8 cellular contexts compared by ENCODE assay signal in the genomic region with DNA sequence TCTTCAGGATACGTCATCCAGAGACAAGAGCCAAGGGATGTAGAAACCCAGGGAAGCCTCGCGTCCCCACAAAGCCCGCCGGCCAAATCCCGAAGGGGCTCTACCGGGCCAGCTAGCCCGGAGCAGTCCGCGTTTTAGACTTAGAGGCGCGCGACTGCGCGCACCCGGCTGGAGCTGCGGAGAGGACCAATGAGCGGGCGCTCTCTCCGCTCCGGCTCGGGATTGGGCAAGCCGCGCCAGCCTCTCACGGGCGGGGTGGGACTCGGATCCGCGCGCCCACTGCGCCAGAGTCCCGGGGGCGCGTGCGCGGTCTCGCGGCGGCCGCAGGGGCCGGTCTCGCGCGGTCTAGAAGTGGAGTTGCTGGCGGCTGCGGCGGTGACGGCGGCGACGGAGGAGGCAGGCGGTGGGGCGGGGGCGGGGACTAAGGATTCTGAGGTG. TPM values are rescaled to one million over a fixed set of nuclear protein-coding genes. Genes with fewer than 3 reads are reported as not detected.
DNase-seq lines count a peak whose midpoint lies in the region; ATAC-seq and TF ChIP-seq lines count a peak whose summit lies in the region.

No MANE protein-coding gene starts in this region.

- intact Hi-C loops in activated CD4-positive, alpha-beta T cell treated with anti-CD3 and anti-CD28 coated beads for 36 hours (cut with DNase I, micrococcal nuclease), result loop anchor here (1.0 to 10.0 kb wide), 12 partner anchors 52 to 1551 kb away; partner anchors contain the start of genes ATP6V1D (in 2 of the 2), ARG2 (in 1 of the 2), GARIN2 (in 1 of the 2) and GPHN (in 1 of the 2)

- H3K4me3 Mint-ChIP-seq in activated CD4-positive, alpha-beta T cell treated with anti-CD3 and anti-CD28 coated beads for 36 hours, result peak overlapping the region; percentile 79

- POLR2A ChIA-PET in activated CD4-positive, alpha-beta T cell treated with anti-CD3 and anti-CD28 coated beads for 36 hours (lab: Charles Lee), result no interaction called here

- DNase-seq in Ammon's horn (ENCODE audit: low spot score) (peak; percentile 96), NCI-H446 treated with DMSO at 0.1 percent for 48 hours (lab: John Stamatoyannopoulos, UW) (peak; percentile 94)
- DNase-seq in activated CD4-positive, alpha-beta T cell treated with anti-CD3 and anti-CD28 coated beads for 36 hours, result peak; percentile 97
- DNase-seq in stimulated activated CD4-positive, alpha-beta T cell treated with anti-CD3 and anti-CD28 coated beads, Interleukin-1b, Interleukin-23, amount 100 ng/mL, for 24 hours (ENCODE audit: low read depth in 4 of 4, low spot score in 1 of 4), result peak; percentile 76 to 93 (median 85)

- CTCF ChIA-PET in activated CD4-positive, alpha-beta T cell treated with anti-CD3 and anti-CD28 coated beads for 36 hours (lab: Charles Lee), result interaction anchor here (0.9 to 1.4 kb wide), 2 partner anchors 43 to 119 kb away, joined by 4 to 5 read pairs; partner anchors contain the start of gene ATP6V1D

- no peaks in the 10 kb centered on the region for H3K27me3 ChIP-seq in layer of hippocampus (ENCODE audit: control insufficient read depth, insufficient read depth, low read length)

- TF ChIP-seq POLR2A in GM19099 (IDR thresholded peaks at IDR 0.05; ENCODE audit: extremely low read depth, insufficient read length, low read depth), result peak; percentile 44

- H3K27ac ChIP-seq in cingulate gyrus (ENCODE audit: low read depth, low read length) (peak overlapping the region; percentile 92), layer of hippocampus (ENCODE audit: low read depth, low read length) (peak overlapping the region; percentile 96)

- no peaks in the 10 kb centered on the region for H3K9me3 Mint-ChIP-seq in activated CD4-positive, alpha-beta T cell treated with anti-CD3 and anti-CD28 coated beads for 36 hours (ENCODE audit: low read depth)

- H3K4me1 Mint-ChIP-seq in activated CD4-positive, alpha-beta T cell treated with anti-CD3 and anti-CD28 coated beads for 36 hours, result peaks cover 21% of the 10 kb centered on the region

- no peaks in the 10 kb centered on the region for H3K36me3 Mint-ChIP-seq in activated CD4-positive, alpha-beta T cell treated with anti-CD3 and anti-CD28 coated beads for 36 hours (ENCODE audit: low read depth)

- peak; percentile 77 for ATAC-seq in HG03378 (IDR thresholded peaks at IDR 0.05; ENCODE audit: unreplicated experiment)
- peak; percentile 95 for ATAC-seq in activated CD4-positive, alpha-beta T cell treated with anti-CD3 and anti-CD28 coated beads for 36 hours

- H3K27ac Mint-ChIP-seq in activated CD4-positive, alpha-beta T cell treated with anti-CD3 and anti-CD28 coated beads for 36 hours, result peak overlapping the region; percentile 83

- peaks cover 8% of the 10 kb centered on the region for H3K27me3 Mint-ChIP-seq in activated CD4-positive, alpha-beta T cell treated with anti-CD3 and anti-CD28 coated beads for 36 hours

RNA-seq across cellular contexts. Expression of gene PALS1, which starts 0.2 kb away (rescaled TPM):
- total RNA-seq in activated CD4-positive, alpha-beta T cell treated with anti-CD3 and anti-CD28 coated beads for 36 hours, result 1 to 10 TPM; 5.9 to 6.6 TPM

RNA-seq across cellular contexts. Expression of gene GARIN2, which starts 51.8 kb away (rescaled TPM):
- total RNA-seq in activated CD4-positive, alpha-beta T cell treated with anti-CD3 and anti-CD28 coated beads for 36 hours, result not detected

Comparison
In these comparisons a context has a peak if more than half of its experiments do, and no peak if none do; other contexts are left out.
1. Peak in every context shown above with its lines: DNase-seq, ATAC-seq and H3K27ac ChIP-seq.